In genomic region chr15:26864664-26865191, GRCh38 we compare ENCODE assay signal across 8 cellular contexts. TPM values are rescaled to one million over a fixed set of nuclear protein-coding genes. Genes with fewer than 3 reads are reported as not detected.
DNase-seq lines count a peak whose midpoint lies in the region; ATAC-seq and TF ChIP-seq lines count a peak whose summit lies in the region.

No MANE protein-coding gene starts in this region.

- TF ChIP-seq POLR2A in gastroesophageal sphincter (IDR thresholded peaks at IDR 0.05) (no peak), gastrocnemius medialis (IDR thresholded peaks at IDR 0.05) (no peak)

- CTCF ChIA-PET in Panc1 (lab: Charles Lee), result no interaction called here
- CTCF ChIA-PET in activated CD4-positive, alpha-beta T cell treated with anti-CD3 and anti-CD28 coated beads, Interleukin-2, amount 10 ng/mL, durations not matched to agents 7 days and 5 days (lab: Charles Lee), result no interaction called here

- TF ChIP-seq EP300 in gastroesophageal sphincter (IDR thresholded peaks at IDR 0.05), result no peak

- H3K4me3 ChIP-seq in Panc1 (ENCODE audit: low read depth in 2 of 2, low read length in 2 of 2) (no peak overlapping the region), gastroesophageal sphincter (no peak overlapping the region), gastrocnemius medialis (no peak overlapping the region)

- no peak overlapping the region for H3K27ac Mint-ChIP-seq in activated CD4-positive, alpha-beta T cell treated with anti-CD3 and anti-CD28 coated beads, Interleukin-2, amount 10 ng/mL, durations not matched to agents 7 days and 5 days

- TF ChIP-seq CTCF in Panc1 (IDR thresholded peaks at IDR 0.05) (peak; percentile 77), gastroesophageal sphincter (IDR thresholded peaks at IDR 0.05) (peak; percentile 31 to 77 (median 52)), gastrocnemius medialis (IDR thresholded peaks at IDR 0.05 in 4 of 5, conservative IDR thresholded peaks at IDR 0.05 in 1 of 5) (no peak)

- in situ Hi-C loops in Panc1 (cut with HindIII; ENCODE audit: low pct_unique_long_range_greater_than_20kb, low sequenced_read_pairs), result no loop called here
- in situ Hi-C loops in gastrocnemius medialis (cut with MboI; ENCODE audit: low sequenced_read_pairs in 4 of 4), result loop anchor here in 1 of 4 donors (25.0 kb wide), 1 partner anchor 1352 kb away; no protein-coding TSS in a partner anchor

- peaks cover 26% of the 10 kb centered on the region for H3K27me3 Mint-ChIP-seq in activated CD4-positive, alpha-beta T cell treated with anti-CD3 and anti-CD28 coated beads, Interleukin-2, amount 10 ng/mL, durations not matched to agents 7 days and 5 days

- no peaks in the 10 kb centered on the region for H3K4me1 ChIP-seq in Panc1 (ENCODE audit: control insufficient read depth, insufficient read depth, low read length)
- peaks cover 0 to 30% (median 3%) of the 10 kb centered on the region in 3 donors for H3K4me1 ChIP-seq in gastroesophageal sphincter
- H3K4me1 ChIP-seq in gastrocnemius medialis, result no peaks in the 10 kb centered on the region

- H3K9me3 Mint-ChIP-seq in activated CD4-positive, alpha-beta T cell treated with anti-CD3 and anti-CD28 coated beads, Interleukin-2, amount 10 ng/mL, durations not matched to agents 7 days and 5 days, result no peaks in the 10 kb centered on the region

- 6 to 9% methylated on average over 8 of the region's 8 CpGs for WGBS in gastroesophageal sphincter (ENCODE audit: low coverage in 1 of 2), 2 donors

- POLR2A ChIA-PET in Panc1 (lab: Charles Lee), result no interaction called here
- POLR2A ChIA-PET in activated CD4-positive, alpha-beta T cell treated with anti-CD3 and anti-CD28 coated beads, Interleukin-2, amount 10 ng/mL, durations not matched to agents 7 days and 5 days (lab: Charles Lee), result no interaction called here

- DNase-seq in COLO668 (lab: John Stamatoyannopoulos, UW; ENCODE audit: unreplicated experiment), result peak; percentile 55
- peak; percentile 7 for DNase-seq in KG1 (lab: John Stamatoyannopoulos, UW)
- DNase-seq in Panc1 (ENCODE audit: low read depth, low spot score), result no peak
- peak; percentile 79 for DNase-seq in retina
- no peak for DNase-seq in gastrocnemius medialis
- no peak for DNase-seq in activated CD4-positive, alpha-beta T cell treated with anti-CD3 and anti-CD28 coated beads, Interleukin-2, amount 10 ng/mL, durations not matched to agents 7 days and 5 days
- no peak for DNase-seq in NCI-H187 treated with DMSO at 0.1 percent for 48 hours (lab: John Stamatoyannopoulos, UW)

- no peaks in the 10 kb centered on the region for H3K9me3 ChIP-seq in Panc1 (ENCODE audit: control insufficient read depth, insufficient read depth, low read depth, low read length)
- no peaks in the 10 kb centered on the region for H3K9me3 ChIP-seq in gastroesophageal sphincter
- H3K9me3 ChIP-seq in gastrocnemius medialis, result no peaks in the 10 kb centered on the region

- H3K4me1 Mint-ChIP-seq in activated CD4-positive, alpha-beta T cell treated with anti-CD3 and anti-CD28 coated beads, Interleukin-2, amount 10 ng/mL, durations not matched to agents 7 days and 5 days, result no peaks in the 10 kb centered on the region

- no peaks in the 10 kb centered on the region for H3K36me3 Mint-ChIP-seq in activated CD4-positive, alpha-beta T cell treated with anti-CD3 and anti-CD28 coated beads, Interleukin-2, amount 10 ng/mL, durations not matched to agents 7 days and 5 days (ENCODE audit: low read depth)

- BruUV-seq in Panc1 (replicated peaks; lab: Mats Ljungman, UMichigan), result no TSS peak

- ATAC-seq in Panc1 (peak; percentile 69), gastroesophageal sphincter (peak; percentile 40), gastrocnemius medialis (no peak)

- H3K27ac ChIP-seq in Panc1 (ENCODE audit: low read length), result no peak overlapping the region
- H3K27ac ChIP-seq in gastroesophageal sphincter, result no peak overlapping the region
- H3K27ac ChIP-seq in gastrocnemius medialis, result no peak overlapping the region

- no peak overlapping the region for H3K4me3 Mint-ChIP-seq in activated CD4-positive, alpha-beta T cell treated with anti-CD3 and anti-CD28 coated beads, Interleukin-2, amount 10 ng/mL, durations not matched to agents 7 days and 5 days

- intact Hi-C loops in Panc1 (cut with micrococcal nuclease; ENCODE audit: unreplicated experiment), result loop anchor here (10.0 kb wide), 2 partner anchors 680 to 1360 kb away; no protein-coding TSS in a partner anchor
- intact Hi-C loops in gastrocnemius medialis (cut with DNase I; ENCODE audit: low total_unique reads), result no loop called here

- H3K27me3 ChIP-seq in Panc1 (ENCODE audit: control insufficient read depth, insufficient read depth, low read length) (no peaks in the 10 kb centered on the region), gastroesophageal sphincter (peaks cover 36% of the 10 kb centered on the region), gastrocnemius medialis (peaks cover 12 to 16% (median 15%) of the 10 kb centered on the region in 3 donors)

- H3K36me3 ChIP-seq in Panc1 (ENCODE audit: control insufficient read depth, insufficient read depth, low read length) (no peaks in the 10 kb centered on the region), gastroesophageal sphincter (no peaks in the 10 kb centered on the region), gastrocnemius medialis (no peaks in the 10 kb centered on the region)

RNA-seq across cellular contexts. Expression of gene GABRA5, which starts 2.1 kb away (rescaled TPM):
- total RNA-seq in Panc1 (2021; ENCODE audit: unreplicated experiment), result not detected
- not detected for polyA plus RNA-seq in Panc1 (2012; ENCODE audit: insufficient read length)
- 100 to 1,000 TPM in 1 of 4 donors, 10 to 100 TPM in 1, 1 to 10 TPM in 2; 2.4 to 151 (median 33.7) TPM for total RNA-seq in gastroesophageal sphincter
- total RNA-seq in gastrocnemius medialis, result not detected
- total RNA-seq in activated CD4-positive, alpha-beta T cell treated with anti-CD3 and anti-CD28 coated beads, Interleukin-2, amount 10 ng/mL, durations not matched to agents 7 days and 5 days, result not detected

Comparison
In these comparisons a context has a peak if more than half of its experiments do, and no peak if none do; other contexts are left out.
1. DNase-seq: peak in COLO668 (single experiment), KG1 (single experiment) and retina (single experiment); none in Panc1 (single experiment), gastrocnemius medialis (0 of 2), activated CD4-positive, alpha-beta T cell treated with anti-CD3 and anti-CD28 coated beads, Interleukin-2, amount 10 ng/mL, durations not matched to agents 7 days and 5 days (single experiment) and NCI-H187 treated with DMSO at 0.1 percent for 48 hours (single experiment).
2. ATAC-seq: peak in Panc1 (single experiment) and gastroesophageal sphincter (single experiment); none in gastrocnemius medialis (0 of 2).
3. CTCF ChIP-seq: peak in Panc1 (single experiment) and gastroesophageal sphincter (4 of 4); none in gastrocnemius medialis (0 of 5).